In the genomic region with DNA sequence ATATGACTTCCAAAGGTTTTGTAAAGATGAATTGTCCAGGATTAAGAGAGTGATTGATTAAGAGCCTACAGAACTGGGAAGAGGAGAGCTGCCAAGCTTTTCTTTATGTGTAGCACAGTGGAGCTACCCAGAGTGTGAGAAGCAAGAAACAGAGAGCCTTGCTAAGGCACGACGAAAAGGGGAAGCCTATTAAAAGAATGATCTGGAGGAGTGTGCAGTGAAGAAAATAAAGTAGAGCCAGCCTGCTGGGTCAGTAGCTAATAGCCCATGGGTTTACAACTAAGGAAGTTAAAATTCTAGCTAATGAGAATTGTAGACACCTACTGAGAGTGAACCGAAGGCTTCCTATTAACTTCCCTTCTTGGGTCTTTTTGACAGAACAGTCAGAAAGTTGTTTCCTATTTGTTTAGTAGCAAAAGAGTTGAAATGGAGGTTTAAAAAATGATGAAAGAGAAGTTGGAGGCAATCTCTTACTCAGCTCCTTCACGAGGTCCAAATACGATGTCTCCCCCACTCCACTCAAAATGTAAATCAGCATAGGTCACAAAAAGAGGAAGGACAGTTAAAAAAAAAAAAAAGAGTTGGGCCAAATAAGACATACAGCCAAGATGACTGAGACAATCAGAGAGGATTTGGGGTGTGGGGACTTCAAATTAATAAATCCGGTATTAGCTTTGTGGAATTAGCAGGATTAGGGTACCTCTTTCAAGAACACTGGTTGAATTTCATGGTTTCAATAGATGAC, we compare ENCODE assay signal across 10 cellular contexts. TPM values are rescaled to one million over a fixed set of nuclear protein-coding genes. Genes with fewer than 3 reads are reported as not detected.
A peak's percentile ranks its signal among the peaks of the same experiment; 100 is the strongest.
DNase-seq lines count a peak whose midpoint lies in the region; ATAC-seq and TF ChIP-seq lines count a peak whose summit lies in the region.
"Had no signal": no experiment of that assay in that cellular context is flagged by ENCODE, and none has a peak within 500 bp of the region (broad histone marks: within the 10 kb centered on the region; RNA-seq: fewer than 3 reads in every experiment).

No MANE protein-coding gene starts in this region.

- H3K4me2 ChIP-seq in trophoblast cell (ENCODE audit: low read length) = no peak overlapping the region

- peak overlapping the region; percentile 59 for H3K4me3 Mint-ChIP-seq in activated naive CD8-positive, alpha-beta T cell
- H3K4me3 Mint-ChIP-seq in activated naive CD8-positive, alpha-beta T cell treated with anti-CD3 and anti-CD28 coated beads for 36 hours = no peak overlapping the region
- peak overlapping the region; percentile 90 for H3K4me3 Mint-ChIP-seq in memory B cell
- H3K4me3 Mint-ChIP-seq: activated CD8-positive, alpha-beta memory T cell treated with anti-CD3 and anti-CD28 coated beads, Interleukin-2, amount 10 ng/mL, durations not matched to agents 7 days and 5 days had no signal

- H3K14ac ChIP-seq in trophoblast cell (ENCODE audit: low read length) = no peak overlapping the region

- H3K4me3 ChIP-seq in WI38 (ENCODE audit: low read depth, low read length) (peak overlapping the region; percentile 90), transverse colon (peak overlapping the region in 1 of 4 donors; percentile 54), trophoblast cell (ENCODE audit: low read depth, low read length) (no peak overlapping the region)

- H3K9me3 ChIP-seq in transverse colon (no peaks in the 10 kb centered on the region), trophoblast cell (ENCODE audit: insufficient read depth, low read depth, low read length) (no peaks in the 10 kb centered on the region)

- H2AK5ac ChIP-seq in trophoblast cell (ENCODE audit: low read length) = no peak overlapping the region

- H2BK5ac ChIP-seq in trophoblast cell (ENCODE audit: low read depth, low read length, poor library complexity) = no peak overlapping the region

- no peak for DNase-seq in activated naive CD8-positive, alpha-beta T cell treated with anti-CD3 and anti-CD28 coated beads for 36 hours
- DNase-seq in memory B cell (ENCODE audit: low spot score in 2 of 2) (peak in 1 of 2 donors; percentile 18), transverse colon (no peak), trophoblast cell (no peak)
- DNase-seq: activated CD8-positive, alpha-beta memory T cell treated with anti-CD3 and anti-CD28 coated beads, Interleukin-2, amount 10 ng/mL, durations not matched to agents 7 days and 5 days; stimulated activated naive CD4-positive, alpha-beta T cell had no signal

- no peak for TF ChIP-seq CTCF in WI38 (IDR thresholded peaks at IDR 0.05; ENCODE audit: low read depth, low read length)
- no peak for TF ChIP-seq CTCF in transverse colon (IDR thresholded peaks at IDR 0.05)

- no peak for TF ChIP-seq EP300 in transverse colon (IDR thresholded peaks at IDR 0.05; ENCODE audit: low read depth)

- H3K9me3 Mint-ChIP-seq in activated naive CD8-positive, alpha-beta T cell (ENCODE audit: low read depth) = no peaks in the 10 kb centered on the region
- no peaks in the 10 kb centered on the region for H3K9me3 Mint-ChIP-seq in activated naive CD8-positive, alpha-beta T cell treated with anti-CD3 and anti-CD28 coated beads for 36 hours
- no peaks in the 10 kb centered on the region for H3K9me3 Mint-ChIP-seq in memory B cell

- H4K12ac ChIP-seq in trophoblast cell (ENCODE audit: low read depth, low read length) = no peak overlapping the region

- peak overlapping the region in 3 of 4 donors; percentile 63 to 75 (median 68) for H3K27ac ChIP-seq in transverse colon
- no peak overlapping the region for H3K27ac ChIP-seq in trophoblast cell (ENCODE audit: low read depth, low read length)

- no peak overlapping the region for H3K9ac ChIP-seq in trophoblast cell (ENCODE audit: low read length)

- peak; percentile 66 for ATAC-seq in memory B cell (ENCODE audit: low read depth)
- no peak for ATAC-seq in GM19397 (IDR thresholded peaks at IDR 0.05; ENCODE audit: unreplicated experiment)
- no peak for ATAC-seq in GM18511 (IDR thresholded peaks at IDR 0.05; ENCODE audit: unreplicated experiment)

- H4K91ac ChIP-seq in trophoblast cell (ENCODE audit: low read depth, low read length) = no peak overlapping the region

- H2BK12ac ChIP-seq in trophoblast cell (ENCODE audit: low read length) = no peak overlapping the region

- H2AFZ ChIP-seq in trophoblast cell (ENCODE audit: insufficient read depth, low read length, poor library complexity) = no peak overlapping the region

- H3K4me1 Mint-ChIP-seq in activated naive CD8-positive, alpha-beta T cell (ENCODE audit: low read depth) = peaks cover 12% of the 10 kb centered on the region
- H3K4me1 Mint-ChIP-seq in activated naive CD8-positive, alpha-beta T cell treated with anti-CD3 and anti-CD28 coated beads for 36 hours = peaks cover 14% of the 10 kb centered on the region
- H3K4me1 Mint-ChIP-seq in memory B cell = peaks cover 22% of the 10 kb centered on the region

- 46 to 61% methylated on average over 5 to 6 of the region's 6 CpGs for WGBS in transverse colon (ENCODE audit: low coverage in 1 of 2), 2 donors
- WGBS in trophoblast cell (ENCODE audit: extremely low coverage, insufficient coverage, insufficient read length) = no CpG with 5 or more reads among the region's 6 CpGs

- intact Hi-C loops in transverse colon (cut with DNase I; ENCODE audit: low total_unique reads) = no loop called here

- TF ChIP-seq POLR2A in transverse colon (IDR thresholded peaks at IDR 0.05) = no peak

- no peak overlapping the region for H3K4ac ChIP-seq in trophoblast cell (ENCODE audit: low read depth, low read length)

- no peak overlapping the region for H2BK120ac ChIP-seq in trophoblast cell (ENCODE audit: insufficient read depth, low read length, poor library complexity)

- H3K36me3 ChIP-seq in transverse colon (no peaks in the 10 kb centered on the region), trophoblast cell (ENCODE audit: control insufficient read depth in 1 of 2, insufficient read depth in 2 of 2, low read length in 2 of 2) (no peaks in the 10 kb centered on the region)

- no peaks in the 10 kb centered on the region for H3K79me1 ChIP-seq in trophoblast cell (ENCODE audit: low read length)

- H3K36me3 Mint-ChIP-seq in activated naive CD8-positive, alpha-beta T cell = no peaks in the 10 kb centered on the region
- no peaks in the 10 kb centered on the region for H3K36me3 Mint-ChIP-seq in activated naive CD8-positive, alpha-beta T cell treated with anti-CD3 and anti-CD28 coated beads for 36 hours
- no peaks in the 10 kb centered on the region for H3K36me3 Mint-ChIP-seq in memory B cell

- no peak overlapping the region for H3K27ac Mint-ChIP-seq in activated naive CD8-positive, alpha-beta T cell
- no peak overlapping the region for H3K27ac Mint-ChIP-seq in activated naive CD8-positive, alpha-beta T cell treated with anti-CD3 and anti-CD28 coated beads for 36 hours
- peak overlapping the region; percentile 78 for H3K27ac Mint-ChIP-seq in memory B cell
- H3K27ac Mint-ChIP-seq: activated CD8-positive, alpha-beta memory T cell treated with anti-CD3 and anti-CD28 coated beads, Interleukin-2, amount 10 ng/mL, durations not matched to agents 7 days and 5 days had no signal

- no peak overlapping the region for H3K23ac ChIP-seq in trophoblast cell (ENCODE audit: low read length)

- H3K27me3 ChIP-seq in transverse colon (peaks cover 62% of the 10 kb centered on the region), trophoblast cell (ENCODE audit: insufficient read depth, low read length) (peaks cover 12% of the 10 kb centered on the region)

- H3K79me2 ChIP-seq in trophoblast cell (ENCODE audit: control insufficient read depth, insufficient read depth, low read length, poor library complexity) = no peaks in the 10 kb centered on the region

- in situ Hi-C loops in transverse colon (cut with MboI; ENCODE audit: low pct_ligation_motif_present in 1 of 4, low pct_unique_long_range_greater_than_20kb in 1 of 4, low sequenced_read_pairs in 3 of 4) = loop anchor here in 1 of 4 donors (25.0 kb wide), 1 partner anchor 526 kb away; no protein-coding TSS in a partner anchor

- peaks cover 17% of the 10 kb centered on the region for H3K27me3 Mint-ChIP-seq in activated naive CD8-positive, alpha-beta T cell
- H3K27me3 Mint-ChIP-seq in activated naive CD8-positive, alpha-beta T cell treated with anti-CD3 and anti-CD28 coated beads for 36 hours = peaks cover 50% of the 10 kb centered on the region
- H3K27me3 Mint-ChIP-seq in memory B cell = peaks cover 2% of the 10 kb centered on the region

- no peak overlapping the region for H3K18ac ChIP-seq in trophoblast cell (ENCODE audit: low read length)

- no peak overlapping the region for H4K8ac ChIP-seq in trophoblast cell (ENCODE audit: low read depth, low read length)

- H3K4me1 ChIP-seq in transverse colon (peaks cover 0 to 25% (median 15%) of the 10 kb centered on the region in 4 donors), trophoblast cell (ENCODE audit: control insufficient read depth in 1 of 2, insufficient read depth in 2 of 2, low read length in 2 of 2) (peaks cover 3 to 8% of the 10 kb centered on the region in 2 experiments)

RNA-seq across cellular contexts. Expression of a gene that starts 0.9 kb away (rescaled TPM):
- total RNA-seq in activated naive CD8-positive, alpha-beta T cell treated with anti-CD3 and anti-CD28 coated beads for 36 hours = not detected
- total RNA-seq in transverse colon = 1 to 10 TPM; 2.7 to 9.7 (median 6.3) TPM
- 0.55 and 0.61 TPM in 2 replicates for polyA plus RNA-seq in trophoblast cell (2013)
- total RNA-seq: activated CD8-positive, alpha-beta memory T cell treated with anti-CD3 and anti-CD28 coated beads, Interleukin-2, amount 10 ng/mL, durations not matched to agents 7 days and 5 days had no signal
